11 cellular contexts compared by ENCODE assay signal in the genomic region with DNA sequence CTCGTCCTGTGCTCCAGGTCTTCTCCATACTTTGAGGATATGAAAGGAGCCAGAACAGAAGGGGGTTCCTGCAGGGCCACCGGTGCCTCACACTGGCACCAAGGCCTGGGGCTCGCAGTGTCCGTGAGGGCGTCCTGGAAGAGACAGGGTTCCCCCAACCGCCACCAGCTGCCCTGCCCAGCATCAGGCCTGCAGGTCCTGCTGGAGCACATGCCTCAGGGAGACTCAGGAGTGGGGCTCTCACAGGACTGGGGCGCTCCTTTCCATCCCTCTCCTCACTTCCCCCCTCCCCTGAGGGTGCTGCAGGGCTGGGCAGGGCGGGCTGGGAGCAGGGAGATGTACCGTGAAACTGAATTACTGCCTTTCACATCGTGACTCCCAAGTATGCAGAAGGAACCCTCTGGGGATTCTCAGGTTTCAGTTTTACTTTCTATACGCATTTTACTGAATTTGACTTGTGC. TPM values are rescaled to one million over a fixed set of nuclear protein-coding genes. Genes with fewer than 3 reads are reported as not detected.
A peak's percentile ranks its signal among the peaks of the same experiment; 100 is the strongest.
DNase-seq lines count a peak whose midpoint lies in the region; ATAC-seq and TF ChIP-seq lines count a peak whose summit lies in the region.
"Had no signal": no experiment of that assay in that cellular context is flagged by ENCODE, and none has a peak within 500 bp of the region (broad histone marks: within the 10 kb centered on the region; RNA-seq: fewer than 3 reads in every experiment).

No MANE protein-coding gene starts in this region.

- CTCF ChIA-PET in activated B cell treated with CpG ODN at 0.5 μM for 24 hours (lab: Charles Lee): no interaction called here

- POLR2A ChIA-PET in activated B cell treated with CpG ODN at 0.5 μM for 24 hours (lab: Charles Lee): interaction anchor here (0.6 to 1.2 kb wide), 2 partner anchors 32 to 170 kb away, joined by 3 read pairs; partner anchors contain the start of gene CEP72

- H3K4me3 Mint-ChIP-seq in activated B cell treated with CpG ODN at 0.5 μM for 24 hours: peak overlapping the region; percentile 52

- peaks cover 39% of the 10 kb centered on the region for H3K36me3 Mint-ChIP-seq in activated B cell treated with CpG ODN at 0.5 μM for 24 hours (ENCODE audit: low read depth)

- ATAC-seq in GM19397 (IDR thresholded peaks at IDR 0.05; ENCODE audit: unreplicated experiment) (peak; percentile 56), HG03139 (IDR thresholded peaks at IDR 0.05; ENCODE audit: unreplicated experiment) (peak; percentile 50), activated B cell treated with CpG ODN at 0.5 μM for 24 hours (ENCODE audit: low read depth) (peak; percentile 59), HG03457 (IDR thresholded peaks at IDR 0.05; ENCODE audit: unreplicated experiment) (no peak)

- intact Hi-C loops in activated B cell treated with CpG ODN at 0.5 μM for 24 hours (cut with micrococcal nuclease): loop anchor here (10.0 kb wide), 1 partner anchor 329 kb away; no protein-coding TSS in a partner anchor

- H3K27ac Mint-ChIP-seq in activated B cell treated with CpG ODN at 0.5 μM for 24 hours: no peak overlapping the region

- no peak for TF ChIP-seq CTCF in activated B cell treated with CpG ODN at 0.5 μM for 24 hours (IDR thresholded peaks at IDR 0.05)

- DNase-seq in COLO829 (ENCODE audit: low spot score) (peak; percentile 15), activated B cell treated with CpG ODN at 0.5 μM for 24 hours (no peak), HuH-7.5 (ENCODE audit: low spot score) (no peak), NK-92 (lab: John Stamatoyannopoulos, UW; ENCODE audit: unreplicated experiment) (no peak)
- DNase-seq in activated CD8-positive, alpha-beta memory T cell treated with anti-CD3 and anti-CD28 coated beads for 24 hours: no peak
- DNase-seq: activated gamma-delta T cell treated with Interleukin-2 at 50 U/mL for 16 hours, NCI-H524, T-helper 9 cell had no signal

- H3K4me1 Mint-ChIP-seq in activated B cell treated with CpG ODN at 0.5 μM for 24 hours: peaks cover 17% of the 10 kb centered on the region

- no peaks in the 10 kb centered on the region for H3K27me3 Mint-ChIP-seq in activated B cell treated with CpG ODN at 0.5 μM for 24 hours

- H3K9me3 Mint-ChIP-seq in activated B cell treated with CpG ODN at 0.5 μM for 24 hours: no peaks in the 10 kb centered on the region

RNA-seq across cellular contexts. Expression of gene CEP72, which starts 31.7 kb away (rescaled TPM):
- total RNA-seq in activated B cell treated with CpG ODN at 0.5 μM for 24 hours: 15.1 and 17.4 TPM in 2 replicates

RNA-seq across cellular contexts. Expression of gene TPPP, which starts 49.3 kb away (rescaled TPM):
- total RNA-seq in activated B cell treated with CpG ODN at 0.5 μM for 24 hours: 0.04 TPM in 1 of 2 replicates, not detected in the other
